In the genomic region with DNA sequence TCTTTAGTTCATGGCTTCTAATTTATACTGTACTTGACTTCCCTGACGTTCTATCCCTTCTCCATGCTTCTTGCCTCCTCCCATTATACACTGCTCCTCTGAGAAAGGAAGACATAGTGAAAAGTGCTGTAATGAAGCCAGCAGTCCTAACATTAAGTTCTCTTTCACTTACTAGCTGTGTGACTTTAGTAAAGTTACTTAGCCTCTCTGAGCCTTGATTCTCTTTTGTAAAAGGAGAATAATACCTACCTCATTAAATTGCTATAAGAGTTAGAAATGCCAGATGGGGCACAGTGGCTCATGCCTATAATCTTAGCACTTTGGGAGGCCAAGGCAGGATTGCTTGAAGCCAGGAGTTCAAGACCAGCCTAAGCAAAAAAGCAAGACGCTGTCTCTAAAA, we compare ENCODE assay signal across 2 cellular contexts.
TF ChIP-seq lines count a peak whose summit lies in the region.

No MANE protein-coding gene starts in this region.

TF ChIP-seq in HepG2, 621 proteins besides CTCF, POLR2A, EP300 and RAD21:
- TF ChIP-seq ZNF747 (CRISPR knock-in tag; IDR thresholded peaks at IDR 0.05; ENCODE audit: borderline replicate concordance) (no peak), CREBL2 (CRISPR knock-in tag; IDR thresholded peaks at IDR 0.05; ENCODE audit: borderline replicate concordance) (no peak), SRSF4 (IDR thresholded peaks at IDR 0.05; ENCODE audit: low read depth, low read length, poor library complexity, severe bottlenecking) (no peak), NFIB (CRISPR knock-in tag; IDR thresholded peaks at IDR 0.05; ENCODE audit: borderline replicate concordance) (no peak), NFKBIZ (CRISPR knock-in tag; IDR thresholded peaks at IDR 0.05) (no peak), ZNF235 (CRISPR knock-in tag; IDR thresholded peaks at IDR 0.05; ENCODE audit: borderline replicate concordance) (no peak), ZNF17 (CRISPR knock-in tag; IDR thresholded peaks at IDR 0.05) (no peak), CENPT (CRISPR knock-in tag; IDR thresholded peaks at IDR 0.05; ENCODE audit: low read depth) (no peak), PBX2 (CRISPR knock-in tag; IDR thresholded peaks at IDR 0.05) (no peak), RCOR2 (CRISPR knock-in tag; IDR thresholded peaks at IDR 0.05) (0 out of 2 replicates have a peak, but pooled peaks have one; percentile 32), DNMT1 (CRISPR knock-in tag; IDR thresholded peaks at IDR 0.05) (no peak), MEF2D (CRISPR knock-in tag; IDR thresholded peaks at IDR 0.05) (no peak), ZMYM3 (CRISPR knock-in tag; IDR thresholded peaks at IDR 0.05) (peak; percentile 70), ZNF768 (CRISPR knock-in tag; IDR thresholded peaks at IDR 0.05) (peak; percentile 82; the same call in 1 of the 2 replicates), HMGXB3 (CRISPR knock-in tag; IDR thresholded peaks at IDR 0.05; ENCODE audit: borderline replicate concordance) (no peak), ISL2 (CRISPR knock-in tag; IDR thresholded peaks at IDR 0.05) (no peak)
- TF ChIP-seq, protein P1, sequence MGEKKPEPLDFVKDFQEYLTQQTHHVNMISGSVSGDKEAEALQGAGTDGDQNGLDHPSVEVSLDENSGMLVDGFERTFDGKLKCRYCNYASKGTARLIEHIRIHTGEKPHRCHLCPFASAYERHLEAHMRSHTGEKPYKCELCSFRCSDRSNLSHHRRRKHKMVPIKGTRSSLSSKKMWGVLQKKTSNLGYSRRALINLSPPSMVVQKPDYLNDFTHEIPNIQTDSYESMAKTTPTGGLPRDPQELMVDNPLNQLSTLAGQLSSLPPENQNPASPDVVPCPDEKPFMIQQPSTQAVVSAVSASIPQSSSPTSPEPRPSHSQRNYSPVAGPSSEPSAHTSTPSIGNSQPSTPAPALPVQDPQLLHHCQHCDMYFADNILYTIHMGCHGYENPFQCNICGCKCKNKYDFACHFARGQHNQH (CRISPR knock-in tag; IDR thresholded peaks at IDR 0.05) = no peak
- TF ChIP-seq, protein P2, sequence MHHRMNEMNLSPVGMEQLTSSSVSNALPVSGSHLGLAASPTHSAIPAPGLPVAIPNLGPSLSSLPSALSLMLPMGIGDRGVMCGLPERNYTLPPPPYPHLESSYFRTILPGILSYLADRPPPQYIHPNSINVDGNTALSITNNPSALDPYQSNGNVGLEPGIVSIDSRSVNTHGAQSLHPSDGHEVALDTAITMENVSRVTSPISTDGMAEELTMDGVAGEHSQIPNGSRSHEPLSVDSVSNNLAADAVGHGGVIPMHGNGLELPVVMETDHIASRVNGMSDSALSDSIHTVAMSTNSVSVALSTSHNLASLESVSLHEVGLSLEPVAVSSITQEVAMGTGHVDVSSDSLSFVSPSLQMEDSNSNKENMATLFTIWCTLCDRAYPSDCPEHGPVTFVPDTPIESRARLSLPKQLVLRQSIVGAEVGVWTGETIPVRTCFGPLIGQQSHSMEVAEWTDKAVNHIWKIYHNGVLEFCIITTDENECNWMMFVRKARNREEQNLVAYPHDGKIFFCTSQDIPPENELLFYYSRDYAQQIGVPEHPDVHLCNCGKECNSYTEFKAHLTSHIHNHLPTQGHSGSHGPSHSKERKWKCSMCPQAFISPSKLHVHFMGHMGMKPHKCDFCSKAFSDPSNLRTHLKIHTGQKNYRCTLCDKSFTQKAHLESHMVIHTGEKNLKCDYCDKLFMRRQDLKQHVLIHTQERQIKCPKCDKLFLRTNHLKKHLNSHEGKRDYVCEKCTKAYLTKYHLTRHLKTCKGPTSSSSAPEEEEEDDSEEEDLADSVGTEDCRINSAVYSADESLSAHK (CRISPR knock-in tag; IDR thresholded peaks at IDR 0.05; ENCODE audit: borderline replicate concordance) = no peak

TF ChIP-seq in K562, 482 proteins besides CTCF, POLR2A, EP300 and RAD21:
- peak; percentile 83 for TF ChIP-seq ADNP (tag; IDR thresholded peaks at IDR 0.05)
- peak; percentile 76 for TF ChIP-seq RBM25 (IDR thresholded peaks at IDR 0.05; ENCODE audit: low read depth, low read length, severe bottlenecking)
- TF ChIP-seq CBX1 (IDR thresholded peaks at IDR 0.05; ENCODE audit: low read depth) = 0 out of 2 replicates have a peak, but pooled peaks have one; percentile 31
- TF ChIP-seq SMARCA5 (IDR thresholded peaks at IDR 0.05) = 0 out of 2 replicates have a peak, but pooled peaks have one; percentile 36
- TF ChIP-seq BCOR (IDR thresholded peaks at IDR 0.05) = peak; percentile 91
- peak; percentile 75 for TF ChIP-seq ZFP36 (IDR thresholded peaks at IDR 0.05; ENCODE audit: low read depth, low read length, partially characterized antibody)
- TF ChIP-seq, protein P3, sequence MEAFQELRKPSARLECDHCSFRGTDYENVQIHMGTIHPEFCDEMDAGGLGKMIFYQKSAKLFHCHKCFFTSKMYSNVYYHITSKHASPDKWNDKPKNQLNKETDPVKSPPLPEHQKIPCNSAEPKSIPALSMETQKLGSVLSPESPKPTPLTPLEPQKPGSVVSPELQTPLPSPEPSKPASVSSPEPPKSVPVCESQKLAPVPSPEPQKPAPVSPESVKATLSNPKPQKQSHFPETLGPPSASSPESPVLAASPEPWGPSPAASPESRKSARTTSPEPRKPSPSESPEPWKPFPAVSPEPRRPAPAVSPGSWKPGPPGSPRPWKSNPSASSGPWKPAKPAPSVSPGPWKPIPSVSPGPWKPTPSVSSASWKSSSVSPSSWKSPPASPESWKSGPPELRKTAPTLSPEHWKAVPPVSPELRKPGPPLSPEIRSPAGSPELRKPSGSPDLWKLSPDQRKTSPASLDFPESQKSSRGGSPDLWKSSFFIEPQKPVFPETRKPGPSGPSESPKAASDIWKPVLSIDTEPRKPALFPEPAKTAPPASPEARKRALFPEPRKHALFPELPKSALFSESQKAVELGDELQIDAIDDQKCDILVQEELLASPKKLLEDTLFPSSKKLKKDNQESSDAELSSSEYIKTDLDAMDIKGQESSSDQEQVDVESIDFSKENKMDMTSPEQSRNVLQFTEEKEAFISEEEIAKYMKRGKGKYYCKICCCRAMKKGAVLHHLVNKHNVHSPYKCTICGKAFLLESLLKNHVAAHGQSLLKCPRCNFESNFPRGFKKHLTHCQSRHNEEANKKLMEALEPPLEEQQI (IDR thresholded peaks at IDR 0.05) = no peak
- TF ChIP-seq KAT2B (IDR thresholded peaks at IDR 0.05; ENCODE audit: low read depth, low read length) = no peak
- peak; percentile 66 to 79 for TF ChIP-seq KDM1A (IDR thresholded peaks at IDR 0.05)
